Comparison of ENCODE assay signal across 8 cellular contexts in the genomic region with DNA sequence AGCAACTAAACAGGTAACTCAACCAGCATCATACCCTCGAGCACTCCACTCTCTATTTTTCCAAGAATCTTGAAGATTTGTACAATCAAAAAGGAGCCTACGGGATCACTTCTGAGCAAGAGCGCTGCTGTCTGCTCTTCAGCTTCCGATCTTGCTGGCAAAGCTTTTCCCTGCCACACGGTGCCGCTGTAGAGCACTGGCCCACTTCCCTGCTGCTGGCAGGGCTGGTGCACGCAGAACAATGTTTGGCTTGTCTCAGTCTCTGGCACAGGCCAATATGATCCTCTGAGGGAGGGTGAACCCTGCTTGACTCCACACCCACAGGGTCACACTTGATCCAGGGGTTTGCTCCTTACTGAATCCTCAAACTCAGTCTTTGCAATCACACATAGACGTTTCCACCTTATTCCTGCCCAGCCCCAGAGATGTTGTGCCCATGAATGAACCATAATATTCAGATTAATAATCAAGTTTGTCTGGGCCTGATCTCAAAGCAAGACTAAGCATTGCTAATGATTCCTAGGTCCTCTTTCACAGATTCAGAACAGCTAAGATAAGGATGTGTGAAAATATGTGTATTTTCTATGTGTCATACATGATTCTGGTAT.
DNase-seq lines count a peak whose midpoint lies in the region; ATAC-seq and TF ChIP-seq lines count a peak whose summit lies in the region.

No MANE protein-coding gene starts in this region.

- TF ChIP-seq CTCF in cardiac muscle cell (IDR thresholded peaks at IDR 0.05; ENCODE audit: low read depth, low read length) (peak; percentile 96), psoas muscle (IDR thresholded peaks at IDR 0.05) (peak; percentile 90)

- H3K36me3 Mint-ChIP-seq in activated naive CD4-positive, alpha-beta T cell treated with anti-CD3 and anti-CD28 coated beads for 36 hours (ENCODE audit: low read depth), result no peaks in the 10 kb centered on the region

- H3K27me3 ChIP-seq in cardiac muscle cell, result no peaks in the 10 kb centered on the region
- no peaks in the 10 kb centered on the region for H3K27me3 ChIP-seq in psoas muscle (ENCODE audit: insufficient read depth in 3 of 3, low read length in 2 of 3)
- H3K27me3 ChIP-seq in effector memory CD4-positive, alpha-beta T cell (replicated peaks; ENCODE audit: control insufficient read depth, insufficient read depth, low read length, poor library complexity, severe bottlenecking), result no peaks in the 10 kb centered on the region

- intact Hi-C loops in activated naive CD4-positive, alpha-beta T cell treated with anti-CD3 and anti-CD28 coated beads for 36 hours (cut with micrococcal nuclease), result loop anchor here (1.0 kb wide), 1 partner anchor 787 kb away; no protein-coding TSS in a partner anchor
- intact Hi-C loops in psoas muscle (cut with DNase I), result loop anchor here (5.0 to 10.0 kb wide), 2 partner anchors 165 to 167 kb away; no protein-coding TSS in a partner anchor

- DNase-seq in AG08396 (ENCODE audit: low spot score) (peak; percentile 66), NCI-H526 (lab: John Stamatoyannopoulos, UW) (peak; percentile 47 to 84), cardiac muscle cell (ENCODE audit: low read depth in 1 of 2, low spot score in 1 of 2) (peak; percentile 69 to 75), psoas muscle (peak; percentile 66 to 87)
- peak; percentile 46 for DNase-seq in activated naive CD4-positive, alpha-beta T cell treated with anti-CD3 and anti-CD28 coated beads for 36 hours
- no peak for DNase-seq in effector memory CD4-positive, alpha-beta T cell

- H3K4me1 ChIP-seq in cardiac muscle cell (ENCODE audit: low read depth), result no peaks in the 10 kb centered on the region
- H3K4me1 ChIP-seq in psoas muscle, result peaks cover 21% of the 10 kb centered on the region
- no peaks in the 10 kb centered on the region for H3K4me1 ChIP-seq in effector memory CD4-positive, alpha-beta T cell (ENCODE audit: control insufficient read depth, insufficient read depth, low read length, poor library complexity, severe bottlenecking)

- H3K27ac ChIP-seq in cardiac muscle cell (no peak overlapping the region), psoas muscle (no peak overlapping the region)
- H3K27ac ChIP-seq in effector memory CD4-positive, alpha-beta T cell (ENCODE audit: insufficient read depth, low read length, poor library complexity, severe bottlenecking), result no peak overlapping the region

- no peaks in the 10 kb centered on the region for H3K4me1 Mint-ChIP-seq in activated naive CD4-positive, alpha-beta T cell treated with anti-CD3 and anti-CD28 coated beads for 36 hours (ENCODE audit: low read depth)

- H3K9me3 ChIP-seq in cardiac muscle cell (ENCODE audit: low read depth) (no peaks in the 10 kb centered on the region), psoas muscle (no peaks in the 10 kb centered on the region)
- H3K9me3 ChIP-seq in effector memory CD4-positive, alpha-beta T cell (ENCODE audit: control insufficient read depth, low read length), result no peaks in the 10 kb centered on the region

- no peak overlapping the region for H3K27ac Mint-ChIP-seq in activated naive CD4-positive, alpha-beta T cell treated with anti-CD3 and anti-CD28 coated beads for 36 hours

- peak; percentile 61 for ATAC-seq in GM18508 (IDR thresholded peaks at IDR 0.05; ENCODE audit: insufficient read depth, unreplicated experiment)
- ATAC-seq in HG02943 (IDR thresholded peaks at IDR 0.05; ENCODE audit: low read depth, unreplicated experiment), result peak; percentile 91
- peak; percentile 90 to 94 (median 92) for ATAC-seq in psoas muscle

- H3K4me3 Mint-ChIP-seq in activated naive CD4-positive, alpha-beta T cell treated with anti-CD3 and anti-CD28 coated beads for 36 hours, result no peak overlapping the region

- H3K36me3 ChIP-seq in cardiac muscle cell (no peaks in the 10 kb centered on the region), psoas muscle (ENCODE audit: insufficient read depth in 1 of 2, low read depth in 1 of 2) (no peaks in the 10 kb centered on the region)
- H3K36me3 ChIP-seq in effector memory CD4-positive, alpha-beta T cell (ENCODE audit: control insufficient read depth, insufficient read depth, low read length), result no peaks in the 10 kb centered on the region

- H3K27me3 Mint-ChIP-seq in activated naive CD4-positive, alpha-beta T cell treated with anti-CD3 and anti-CD28 coated beads for 36 hours (ENCODE audit: low read depth), result peaks cover 19% of the 10 kb centered on the region

- CTCF ChIA-PET in activated naive CD4-positive, alpha-beta T cell treated with anti-CD3 and anti-CD28 coated beads for 36 hours (lab: Charles Lee), result interaction anchor here (0.7 to 2.4 kb wide), 5 partner anchors 11 to 794 kb away, joined by 3 to 11 read pairs (median 4); no protein-coding TSS in a partner anchor

- H3K9me3 Mint-ChIP-seq in activated naive CD4-positive, alpha-beta T cell treated with anti-CD3 and anti-CD28 coated beads for 36 hours, result peaks cover 6% of the 10 kb centered on the region

- WGBS in psoas muscle, 3 donors, result 13 to 23% (median 16%) methylated on average over 8 of the region's 8 CpGs

- H3K4me3 ChIP-seq in cardiac muscle cell, result no peak overlapping the region
- no peak overlapping the region for H3K4me3 ChIP-seq in psoas muscle
- no peak overlapping the region for H3K4me3 ChIP-seq in effector memory CD4-positive, alpha-beta T cell (ENCODE audit: insufficient read depth, low read depth, low read length, poor library complexity, severe bottlenecking)

Comparison
In these comparisons a context has a peak if more than half of its experiments do, and no peak if none do; other contexts are left out.
1. DNase-seq: peak in AG08396 (single experiment), NCI-H526 (2 of 2), activated naive CD4-positive, alpha-beta T cell treated with anti-CD3 and anti-CD28 coated beads for 36 hours (single experiment), cardiac muscle cell (2 of 2) and psoas muscle (2 of 2); none in effector memory CD4-positive, alpha-beta T cell (0 of 3).
2. Peak in every context shown above with its lines, with median percentiles within 50 percentile points of each other: ATAC-seq.